Comparison of ENCODE assay signal across 8 cellular contexts in the genomic region with DNA sequence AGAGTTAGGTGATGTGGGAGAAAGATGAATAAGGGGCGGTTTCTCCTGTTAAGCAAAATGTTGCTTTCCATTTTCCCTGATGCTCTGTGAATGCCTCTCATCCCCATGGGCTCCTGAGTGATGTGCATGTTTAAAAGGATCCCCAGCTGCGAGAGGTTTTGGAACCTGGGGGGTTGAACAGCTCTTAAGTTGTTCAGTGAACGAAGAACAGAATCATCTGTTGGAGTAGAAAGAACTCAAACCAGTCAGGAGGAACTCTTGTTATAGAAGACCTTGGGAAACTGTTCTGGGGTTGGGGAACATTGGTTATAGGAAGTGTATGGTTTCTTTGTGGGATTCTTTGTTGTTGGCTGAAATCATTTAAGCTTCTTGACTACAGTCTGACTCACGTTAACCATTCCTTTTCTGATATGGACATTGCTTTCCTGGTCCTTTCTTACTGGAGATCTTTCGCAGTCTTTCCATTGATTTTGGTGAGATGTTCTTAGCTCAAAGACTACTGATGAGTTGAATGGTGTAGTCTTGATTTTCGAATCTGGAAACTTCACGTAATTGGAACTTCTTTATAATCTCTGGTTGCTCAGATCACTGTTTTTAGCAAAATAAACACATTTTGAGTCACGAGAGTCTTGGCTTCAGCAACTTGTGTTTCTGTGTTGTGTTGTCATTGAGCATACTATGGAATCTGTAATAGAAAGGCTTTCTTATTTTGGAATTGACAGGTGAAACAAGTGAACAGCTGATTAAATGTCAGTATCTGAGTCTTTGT. TPM values are rescaled to one million over a fixed set of nuclear protein-coding genes. Genes with fewer than 3 reads are reported as not detected.
DNase-seq lines count a peak whose midpoint lies in the region; ATAC-seq and TF ChIP-seq lines count a peak whose summit lies in the region.

No MANE protein-coding gene starts in this region.

- intact Hi-C loops in CD8-positive, alpha-beta T cell (cut with DNase I, micrococcal nuclease) = loop anchor here (2.0 to 10.0 kb wide), 5 partner anchors 34 to 941 kb away; a partner anchor contains a TSS
- intact Hi-C loops in left lung (cut with DNase I) = no loop called here
- intact Hi-C loops in thyroid gland (cut with DNase I) = no loop called here

- no peaks in the 10 kb centered on the region for H3K27me3 Mint-ChIP-seq in CD8-positive, alpha-beta T cell (ENCODE audit: low read depth)

- peak overlapping the region; percentile 100 for H3K27ac ChIP-seq in CD8-positive, alpha-beta T cell (ENCODE audit: low read depth, low read length)
- peak overlapping the region; percentile 100 for H3K27ac ChIP-seq in angular gyrus (ENCODE audit: low read depth, low read length)
- peak overlapping the region; percentile 99 to 100 for H3K27ac ChIP-seq in left lung
- H3K27ac ChIP-seq in thyroid gland = peak overlapping the region; percentile 98 to 100 (median 100)

- H3K9me3 Mint-ChIP-seq in CD8-positive, alpha-beta T cell = no peaks in the 10 kb centered on the region

- CTCF ChIA-PET in CD8-positive, alpha-beta T cell (lab: Charles Lee) = interaction anchor here (1.0 to 2.0 kb wide), 12 partner anchors 10 to 63 kb away, joined by 3 to 7 read pairs (median 4); a partner anchor contains a TSS

- H3K27ac Mint-ChIP-seq in CD8-positive, alpha-beta T cell = peak overlapping the region; percentile 98

- H3K36me3 ChIP-seq in CD8-positive, alpha-beta T cell (ENCODE audit: insufficient read depth, low read length) = no peaks in the 10 kb centered on the region
- no peaks in the 10 kb centered on the region for H3K36me3 ChIP-seq in left lung
- H3K36me3 ChIP-seq in thyroid gland = no peaks in the 10 kb centered on the region

- H3K9me3 ChIP-seq in CD8-positive, alpha-beta T cell (ENCODE audit: low read length) = no peaks in the 10 kb centered on the region
- H3K9me3 ChIP-seq in left lung = no peaks in the 10 kb centered on the region
- H3K9me3 ChIP-seq in thyroid gland = no peaks in the 10 kb centered on the region

- POLR2A ChIA-PET in CD8-positive, alpha-beta T cell (lab: Charles Lee) = interaction anchor here (0.7 to 6.3 kb wide), 12 partner anchors 9 to 515 kb away, joined by 3 to 46 read pairs (median 6); a partner anchor contains a TSS

- peak in 1 of 7 experiments; percentile 17 for DNase-seq in CD8-positive, alpha-beta T cell
- DNase-seq in LNCaP clone FGC (ENCODE audit: low read depth) = no peak
- DNase-seq in left lung = no peak
- DNase-seq in thyroid gland = no peak
- DNase-seq in NCI-H748 treated with DMSO at 0.1 percent for 48 hours (lab: John Stamatoyannopoulos, UW) = no peak

- no peaks in the 10 kb centered on the region for H3K27me3 ChIP-seq in CD8-positive, alpha-beta T cell (ENCODE audit: insufficient read depth, low read length)
- H3K27me3 ChIP-seq in left lung (no peaks in the 10 kb centered on the region), thyroid gland (no peaks in the 10 kb centered on the region)

- H3K4me1 Mint-ChIP-seq in CD8-positive, alpha-beta T cell (ENCODE audit: low read depth) = peaks cover 47% of the 10 kb centered on the region

- ATAC-seq in CD8-positive, alpha-beta T cell = no peak
- no peak for ATAC-seq in left lung
- ATAC-seq in GM21447 (IDR thresholded peaks at IDR 0.05; ENCODE audit: unreplicated experiment) = no peak
- ATAC-seq in GM19328 (IDR thresholded peaks at IDR 0.05; ENCODE audit: unreplicated experiment) = no peak

- H3K36me3 Mint-ChIP-seq in CD8-positive, alpha-beta T cell = peaks cover 3% of the 10 kb centered on the region

- peaks cover 39% of the 10 kb centered on the region for H3K4me1 ChIP-seq in CD8-positive, alpha-beta T cell (ENCODE audit: insufficient read depth, low read length)
- peaks cover 19 to 62% of the 10 kb centered on the region in 2 donors for H3K4me1 ChIP-seq in left lung
- H3K4me1 ChIP-seq in thyroid gland = peaks cover 22 to 32% of the 10 kb centered on the region in 2 donors

- WGBS in thyroid gland, 2 donors = 59 to 60% methylated on average over 8 of the region's 8 CpGs

- H3K4me3 Mint-ChIP-seq in CD8-positive, alpha-beta T cell = peak overlapping the region; percentile 93

- no peak for TF ChIP-seq POLR2A in thyroid gland (IDR thresholded peaks at IDR 0.05)

- no peak for TF ChIP-seq CTCF in CD8-positive, alpha-beta T cell (IDR thresholded peaks at IDR 0.05)
- TF ChIP-seq CTCF in LNCaP clone FGC (IDR thresholded peaks at IDR 0.05; ENCODE audit: control insufficient read depth, extremely low read depth, insufficient read depth) = no peak
- TF ChIP-seq CTCF in left lung (IDR thresholded peaks at IDR 0.05) = no peak
- TF ChIP-seq CTCF in thyroid gland (IDR thresholded peaks at IDR 0.05) = no peak

- H3K4me3 ChIP-seq in CD8-positive, alpha-beta T cell (ENCODE audit: low read depth, low read length) = peak overlapping the region; percentile 78
- H3K4me3 ChIP-seq in LNCaP clone FGC (ENCODE audit: low read depth, low read length) (peak overlapping the region; percentile 58), left lung (peak overlapping the region; percentile 47 to 56), thyroid gland (replicated peaks in 1 of 3) (no peak overlapping the region)

RNA-seq across cellular contexts. Expression of a gene that starts 1.3 kb away (rescaled TPM):
- 10 to 100 TPM; 37.3 to 42.8 TPM for total RNA-seq in CD8-positive, alpha-beta T cell
- total RNA-seq in left lung (10 to 100 TPM; 19.8 to 24.6 TPM), thyroid gland (10 to 100 TPM; 32.5 to 61.4 (median 47.9) TPM)

RNA-seq across cellular contexts. Expression of a gene that starts 21.0 kb away (rescaled TPM):
- total RNA-seq in CD8-positive, alpha-beta T cell = 1 to 10 TPM; 3.4 to 3.7 TPM
- total RNA-seq in left lung = 10 to 100 TPM; 38.1 to 39.6 TPM
- total RNA-seq in thyroid gland = 10 to 100 TPM; 15.4 to 28.5 (median 24.9) TPM

RNA-seq across cellular contexts. Expression of a gene that starts 58.2 kb away (rescaled TPM):
- 100 to 1,000 TPM; 123 to 124 TPM for total RNA-seq in CD8-positive, alpha-beta T cell
- total RNA-seq in left lung (10 to 100 TPM; 60.5 to 91.4 TPM), thyroid gland (1 to 10 TPM; 4.0 to 8.1 (median 5.2) TPM)

Comparison
In these comparisons a context has a peak if more than half of its experiments do, and no peak if none do; other contexts are left out.
1. H3K4me3 ChIP-seq: peak in CD8-positive, alpha-beta T cell (single experiment), LNCaP clone FGC (single experiment) and left lung (2 of 2); none in thyroid gland (0 of 3).
2. RNA of a gene that starts 58.2 kb away (total RNA-seq): 123 to 124 TPM in CD8-positive, alpha-beta T cell and 60.5 to 91.4 TPM in left lung; 4.0 to 8.1 TPM in thyroid gland; every median in the first group is over 4 times any median in the second.
3. intact Hi-C loops: an anchor here in CD8-positive, alpha-beta T cell (2.0 to 10.0 kb wide); none called in left lung and thyroid gland.
4. Peak in every context shown above with its lines, with median percentiles within 50 percentile points of each other: H3K27ac ChIP-seq.